8 cellular contexts compared by ENCODE assay signal in genomic region chr18:23503038-23503966, GRCh38. TPM values are rescaled to one million over a fixed set of nuclear protein-coding genes. Genes with fewer than 3 reads are reported as not detected.
DNase-seq lines count a peak whose midpoint lies in the region; ATAC-seq, FAIRE-seq and TF ChIP-seq lines count a peak whose summit lies in the region.

TSS of gene RMC1 (plus strand) at chr18:23503511. CDS start at chr18:23503619, 108 bp downstream.

- TF ChIP-seq CTCF in AG04449 (IDR thresholded peaks at IDR 0.05; ENCODE audit: insufficient read depth, low read length, missing control alignments) (no peak), WERI-Rb-1 (IDR thresholded peaks at IDR 0.05; ENCODE audit: low read depth, low read length) (peak; percentile 31), breast epithelium (IDR thresholded peaks at IDR 0.05) (peak in 1 of 3 donors; percentile 11)

- intact Hi-C loops in breast epithelium (cut with DNase I; ENCODE audit: low total_unique reads), result loop anchor here (10.0 kb wide), 2 partner anchors 191 to 729 kb away; no protein-coding TSS in a partner anchor

- peaks cover 19% of the 10 kb centered on the region; the same call in 1 of the 2 replicates for H3K36me3 ChIP-seq in WERI-Rb-1
- H3K36me3 ChIP-seq in breast epithelium, result no peaks in the 10 kb centered on the region
- peaks cover 3 to 13% of the 10 kb centered on the region in 2 donors for H3K36me3 ChIP-seq in small intestine (ENCODE audit: control insufficient read depth in 2 of 2, insufficient read depth in 2 of 2, low read length in 2 of 2)

- no peaks in the 10 kb centered on the region for H3K27me3 ChIP-seq in WERI-Rb-1 (ENCODE audit: insufficient read depth, low read depth, severe bottlenecking)
- no peaks in the 10 kb centered on the region for H3K27me3 ChIP-seq in breast epithelium
- no peaks in the 10 kb centered on the region for H3K27me3 ChIP-seq in small intestine (ENCODE audit: control insufficient read depth in 2 of 2, insufficient read depth in 2 of 2, low read length in 2 of 2)

- H3K27ac ChIP-seq in WERI-Rb-1 (peak within 1 kb of the TSS; percentile 79), breast epithelium (peak within 1 kb of the TSS; percentile 89 to 94), small intestine (ENCODE audit: low read depth in 1 of 2, low read length in 1 of 2) (peak within 1 kb of the TSS; percentile 92 to 96)

- FAIRE-seq in small intestine (lab: Jason Lieb, UNC), result no peak

- POLR2A ChIA-PET in AG04449 (lab: Yijun Ruan, JAX), result no interaction called here

- CTCF ChIA-PET in AG04449 (lab: Yijun Ruan, JAX), result interaction anchor here (1.7 to 2.6 kb wide), 3 partner anchors 15 to 200 kb away, joined by 6 to 14 read pairs (median 7); no protein-coding TSS in a partner anchor

- H3K4me3 ChIP-seq in AG04449 (ENCODE audit: low read depth, low read length) (peak within 1 kb of the TSS; percentile 83), WERI-Rb-1 (ENCODE audit: low read depth, low read length) (peak within 1 kb of the TSS; percentile 89), breast epithelium (peak within 1 kb of the TSS; percentile 82 to 97 (median 97)), small intestine (ENCODE audit: low read depth in 1 of 2, low read length in 2 of 2) (peak within 1 kb of the TSS; percentile 76 to 88)

- H3K9me3 ChIP-seq in WERI-Rb-1 (ENCODE audit: severe bottlenecking) (no peaks in the 10 kb centered on the region), breast epithelium (no peaks in the 10 kb centered on the region), small intestine (ENCODE audit: control insufficient read depth, low read depth) (no peaks in the 10 kb centered on the region)

- DNase-seq in AG04449 (ENCODE audit: low read depth, low spot score), result peak; percentile 45
- DNase-seq in NCI-H2196 (lab: John Stamatoyannopoulos, UW; ENCODE audit: unreplicated experiment), result peak; percentile 95
- DNase-seq in WERI-Rb-1, result peak; percentile 95
- DNase-seq in breast epithelium (ENCODE audit: low spot score in 2 of 2), result peak; percentile 94 to 98
- DNase-seq in iPS-NIHi11 (ENCODE audit: low spot score), result peak; percentile 98
- peak; percentile 94 for DNase-seq in small intestine

- ATAC-seq in GM18867 (IDR thresholded peaks at IDR 0.05; ENCODE audit: unreplicated experiment) (peak; percentile 81), HG03097 (IDR thresholded peaks at IDR 0.05; ENCODE audit: low FRiP score, unreplicated experiment) (peak; percentile 76)

- WGBS in small intestine, 3 donors, result 0% methylated on average over 74 to 110 of the region's 110 CpGs

- H3K4me1 ChIP-seq in breast epithelium (peaks cover 0 to 6% of the 10 kb centered on the region in 2 donors), small intestine (ENCODE audit: control insufficient read depth in 2 of 2, insufficient read depth in 1 of 2, low read depth in 1 of 2, low read length in 1 of 2) (peaks cover 3 to 9% of the 10 kb centered on the region in 2 donors)

- peak; percentile 82 for TF ChIP-seq POLR2A in breast epithelium (IDR thresholded peaks at IDR 0.05)

RNA-seq across cellular contexts. Expression of gene RMC1, which starts in this region (rescaled TPM):
- 10 to 100 TPM; 22.2 to 33.0 (median 23.9) TPM for total RNA-seq in breast epithelium
- polyA plus RNA-seq in small intestine, result 10 to 100 TPM; 24.6 to 96.4 (median 63.5) TPM

Comparison
In these comparisons a context has a peak if more than half of its experiments do, and no peak if none do; other contexts are left out.
1. Peak in every context shown above with its lines: DNase-seq, ATAC-seq, H3K4me3 ChIP-seq and H3K27ac ChIP-seq.
2. DNase-seq: peak in every context shown above with its lines; median percentile 98 in iPS-NIHi11; 96 in breast epithelium; 95 in NCI-H2196; 95 in WERI-Rb-1; 94 in small intestine; 45 in AG04449.